2 cellular contexts compared by ENCODE assay signal in genomic region chr10:97059006-97059871, GRCh38.
TF ChIP-seq lines count a peak whose summit lies in the region.

No MANE protein-coding gene starts in this region.

TF ChIP-seq in SK-N-SH, 30 proteins besides CTCF, POLR2A, EP300 and RAD21:
- no peak for TF ChIP-seq TCF12 (IDR thresholded peaks at IDR 0.05)
- TF ChIP-seq FOXM1 (IDR thresholded peaks at IDR 0.05; ENCODE audit: low read depth): no peak
- TF ChIP-seq ELF1 (IDR thresholded peaks at IDR 0.05): no peak
- no peak for TF ChIP-seq NRF1 (IDR thresholded peaks at IDR 0.05; ENCODE audit: low read depth, low read length)
- TF ChIP-seq CHD2 (IDR thresholded peaks at IDR 0.05; ENCODE audit: low read length, partially characterized antibody): no peak
- no peak for TF ChIP-seq NFIC (IDR thresholded peaks at IDR 0.05; ENCODE audit: borderline replicate concordance)
- no peak for TF ChIP-seq RXRA (IDR thresholded peaks at IDR 0.05; ENCODE audit: borderline replicate concordance, low read depth)
- no peak for TF ChIP-seq JUND (IDR thresholded peaks at IDR 0.05)
- TF ChIP-seq PBX3 (IDR thresholded peaks at IDR 0.05): no peak
- no peak for TF ChIP-seq ZBTB33 (IDR thresholded peaks at IDR 0.05; ENCODE audit: borderline replicate concordance, low read depth)
- no peak for TF ChIP-seq POLR2AphosphoS5 (IDR thresholded peaks at IDR 0.05; ENCODE audit: low read depth, low read length)
- TF ChIP-seq FOXJ3 (CRISPR knock-in tag; IDR thresholded peaks at IDR 0.05): no peak
- TF ChIP-seq RFX5 (IDR thresholded peaks at IDR 0.05; ENCODE audit: low read length): no peak
- no peak for TF ChIP-seq SMC3 (IDR thresholded peaks at IDR 0.05; ENCODE audit: low read depth, low read length)
- no peak for TF ChIP-seq TEAD4 (IDR thresholded peaks at IDR 0.05; ENCODE audit: borderline replicate concordance, insufficient read depth)
- no peak for TF ChIP-seq EZH2phosphoT487 (IDR thresholded peaks at IDR 0.05; ENCODE audit: borderline replicate concordance, low read depth)
- TF ChIP-seq YY1 (IDR thresholded peaks at IDR 0.05; ENCODE audit: low read depth): no peak
- no peak for TF ChIP-seq SIN3A (IDR thresholded peaks at IDR 0.05; ENCODE audit: borderline replicate concordance, low read depth, low read length)
- no peak for TF ChIP-seq GATA2 (CRISPR knock-in tag; IDR thresholded peaks at IDR 0.05)
- TF ChIP-seq MXI1 (IDR thresholded peaks at IDR 0.05; ENCODE audit: low read depth, low read length): no peak

TF ChIP-seq in H1, 55 proteins besides CTCF, POLR2A, EP300 and RAD21:
- TF ChIP-seq CBX5 (IDR thresholded peaks at IDR 0.05; ENCODE audit: low read depth, low read length) (no peak), YY1 (IDR thresholded peaks at IDR 0.05; ENCODE audit: low read depth, low read length) (peak; percentile 79)
